In genomic region chr19:16076958-16077611, GRCh38 we compare ENCODE assay signal across 8 cellular contexts. TPM values are rescaled to one million over a fixed set of nuclear protein-coding genes. Genes with fewer than 3 reads are reported as not detected.
A peak's percentile ranks its signal among the peaks of the same experiment; 100 is the strongest.
DNase-seq lines count a peak whose midpoint lies in the region; ATAC-seq and TF ChIP-seq lines count a peak whose summit lies in the region.

No MANE protein-coding gene starts in this region.

- peaks cover 72% of the 10 kb centered on the region for H3K4me1 ChIP-seq in CD8-positive, alpha-beta memory T cell (ENCODE audit: insufficient read depth, low read length)

- peaks cover 14% of the 10 kb centered on the region for H3K36me3 ChIP-seq in CD8-positive, alpha-beta memory T cell (ENCODE audit: insufficient read depth, low read length)

- peaks cover 2 to 20% (median 5%) of the 10 kb centered on the region in 3 donors for H3K36me3 Mint-ChIP-seq in CD8-positive, alpha-beta memory T cell
- H3K36me3 Mint-ChIP-seq in IgD-negative memory B cell = peaks cover 2% of the 10 kb centered on the region
- peaks cover 48% of the 10 kb centered on the region for H3K36me3 Mint-ChIP-seq in activated CD8-positive, alpha-beta T cell treated with anti-CD3 and anti-CD28 coated beads, Interleukin-2, amount 10 ng/mL, durations not matched to agents 7 days and 5 days (ENCODE audit: low read depth)
- peaks cover 11% of the 10 kb centered on the region for H3K36me3 Mint-ChIP-seq in neural crest cell (ENCODE audit: low read depth)

- peak overlapping the region; percentile 69 for H3K4me3 ChIP-seq in CD8-positive, alpha-beta memory T cell (ENCODE audit: low read length)
- peak overlapping the region; percentile 98 for H3K4me3 ChIP-seq in fibroblast of pulmonary artery (replicated peaks; ENCODE audit: low read depth, low read length)

- H3K9me3 Mint-ChIP-seq in CD8-positive, alpha-beta memory T cell = no peaks in the 10 kb centered on the region
- H3K9me3 Mint-ChIP-seq in IgD-negative memory B cell (no peaks in the 10 kb centered on the region), neural crest cell (no peaks in the 10 kb centered on the region)
- no peaks in the 10 kb centered on the region for H3K9me3 Mint-ChIP-seq in activated CD8-positive, alpha-beta T cell treated with anti-CD3 and anti-CD28 coated beads, Interleukin-2, amount 10 ng/mL, durations not matched to agents 7 days and 5 days (ENCODE audit: insufficient read depth)

- H3K27me3 ChIP-seq in CD8-positive, alpha-beta memory T cell (ENCODE audit: insufficient read depth, low read length, poor library complexity, severe bottlenecking) = no peaks in the 10 kb centered on the region

- TF ChIP-seq CTCF in fibroblast of pulmonary artery (IDR thresholded peaks at IDR 0.05; ENCODE audit: low read length, missing control alignments) = no peak
- no peak for TF ChIP-seq CTCF in neural crest cell (conservative IDR thresholded peaks at IDR 0.05)

- H3K27me3 Mint-ChIP-seq in CD8-positive, alpha-beta memory T cell = no peaks in the 10 kb centered on the region
- H3K27me3 Mint-ChIP-seq in IgD-negative memory B cell = no peaks in the 10 kb centered on the region
- no peaks in the 10 kb centered on the region for H3K27me3 Mint-ChIP-seq in activated CD8-positive, alpha-beta T cell treated with anti-CD3 and anti-CD28 coated beads, Interleukin-2, amount 10 ng/mL, durations not matched to agents 7 days and 5 days (ENCODE audit: low read depth)
- peaks cover 9% of the 10 kb centered on the region for H3K27me3 Mint-ChIP-seq in neural crest cell (ENCODE audit: low read depth)

- DNase-seq in CD8-positive, alpha-beta memory T cell = no peak
- DNase-seq in activated CD8-positive, alpha-beta T cell treated with anti-CD3 and anti-CD28 coated beads, Interleukin-2, amount 10 ng/mL, durations not matched to agents 7 days and 5 days = no peak
- DNase-seq in fibroblast of pulmonary artery (ENCODE audit: low read depth) = no peak
- DNase-seq in neural crest cell (ENCODE audit: low read depth, low spot score) = no peak

- peak overlapping the region; percentile 93 to 98 (median 98) for H3K27ac Mint-ChIP-seq in CD8-positive, alpha-beta memory T cell
- H3K27ac Mint-ChIP-seq in IgD-negative memory B cell (peak overlapping the region; percentile 84 to 99 (median 98)), neural crest cell (ENCODE audit: unreplicated experiment) (peak overlapping the region; percentile 98)
- H3K27ac Mint-ChIP-seq in activated CD8-positive, alpha-beta T cell treated with anti-CD3 and anti-CD28 coated beads, Interleukin-2, amount 10 ng/mL, durations not matched to agents 7 days and 5 days = peak overlapping the region; percentile 96

- CTCF ChIA-PET in CD8-positive, alpha-beta memory T cell (lab: Charles Lee) = interaction anchor here (1.0 to 9.4 kb wide), 6 partner anchors 10 to 109 kb away, joined by 3 to 71 read pairs (median 6); partner anchors contain the start of genes FAM32A and HSH2D
- CTCF ChIA-PET in activated CD8-positive, alpha-beta T cell treated with anti-CD3 and anti-CD28 coated beads, Interleukin-2, amount 10 ng/mL, durations not matched to agents 7 days and 5 days (lab: Charles Lee) = interaction anchor here (1.3 to 9.1 kb wide), 3 partner anchors 9 to 34 kb away, joined by 3 to 92 read pairs (median 9); no protein-coding TSS in a partner anchor

- ATAC-seq in activated CD8-positive, alpha-beta T cell treated with anti-CD3 and anti-CD28 coated beads, Interleukin-2, amount 10 ng/mL, durations not matched to agents 7 days and 5 days = no peak
- ATAC-seq in GM18519 (IDR thresholded peaks at IDR 0.05; ENCODE audit: low FRiP score, unreplicated experiment) (no peak), GM21367 (IDR thresholded peaks at IDR 0.05; ENCODE audit: unreplicated experiment) (no peak), GM19324 (IDR thresholded peaks at IDR 0.05; ENCODE audit: low FRiP score, unreplicated experiment) (no peak)

- POLR2A ChIA-PET in CD8-positive, alpha-beta memory T cell (lab: Charles Lee) = interaction anchor here (0.8 to 1.2 kb wide), 2 partner anchors 9 to 240 kb away, joined by 3 to 5 read pairs; no protein-coding TSS in a partner anchor
- POLR2A ChIA-PET in activated CD8-positive, alpha-beta T cell treated with anti-CD3 and anti-CD28 coated beads, Interleukin-2, amount 10 ng/mL, durations not matched to agents 7 days and 5 days (lab: Charles Lee) = interaction anchor here (1.2 to 4.9 kb wide), 11 partner anchors 9 to 240 kb away, joined by 3 to 33 read pairs (median 5); partner anchors contain the start of genes FAM32A, HSH2D and RAB8A

- H3K9me3 ChIP-seq in CD8-positive, alpha-beta memory T cell (ENCODE audit: low read length) = no peaks in the 10 kb centered on the region

- peaks cover 59 to 83% (median 72%) of the 10 kb centered on the region in 3 donors for H3K4me1 Mint-ChIP-seq in CD8-positive, alpha-beta memory T cell
- peaks cover 30 to 49% (median 39%) of the 10 kb centered on the region in 3 donors for H3K4me1 Mint-ChIP-seq in IgD-negative memory B cell
- peaks cover 73% of the 10 kb centered on the region for H3K4me1 Mint-ChIP-seq in activated CD8-positive, alpha-beta T cell treated with anti-CD3 and anti-CD28 coated beads, Interleukin-2, amount 10 ng/mL, durations not matched to agents 7 days and 5 days (ENCODE audit: low read depth)
- H3K4me1 Mint-ChIP-seq in neural crest cell = peaks cover 52% of the 10 kb centered on the region

- H3K4me3 Mint-ChIP-seq in CD8-positive, alpha-beta memory T cell = peak overlapping the region; percentile 77 to 95 (median 82)
- H3K4me3 Mint-ChIP-seq in IgD-negative memory B cell = peak overlapping the region; percentile 87 to 96 (median 89)
- peak overlapping the region; percentile 82 for H3K4me3 Mint-ChIP-seq in activated CD8-positive, alpha-beta T cell treated with anti-CD3 and anti-CD28 coated beads, Interleukin-2, amount 10 ng/mL, durations not matched to agents 7 days and 5 days
- peak overlapping the region; percentile 88 for H3K4me3 Mint-ChIP-seq in neural crest cell

- H3K27ac ChIP-seq in CD8-positive, alpha-beta memory T cell (ENCODE audit: low read depth, low read length) = peak overlapping the region; percentile 83

RNA-seq across cellular contexts. Expression of gene TPM4, which starts 0.8 kb away (rescaled TPM):
- total RNA-seq in CD8-positive, alpha-beta memory T cell = 100 to 1,000 TPM; 259 to 270 TPM
- 127 TPM for polyA plus RNA-seq in CD8-positive, alpha-beta memory T cell
- polyA plus RNA-seq in IgD-negative memory B cell = 88.1 TPM
- 100 to 1,000 TPM; 424 to 436 TPM for total RNA-seq in activated CD8-positive, alpha-beta T cell treated with anti-CD3 and anti-CD28 coated beads, Interleukin-2, amount 10 ng/mL, durations not matched to agents 7 days and 5 days
- 357 and 373 TPM in 2 replicates for total RNA-seq in neural crest cell

RNA-seq across cellular contexts. Expression of gene RAB8A, which starts 34.6 kb away (rescaled TPM):
- 100 to 1,000 TPM; 268 to 298 TPM for total RNA-seq in CD8-positive, alpha-beta memory T cell
- polyA plus RNA-seq in CD8-positive, alpha-beta memory T cell = 86.3 TPM
- polyA plus RNA-seq in IgD-negative memory B cell = 132 TPM
- total RNA-seq in activated CD8-positive, alpha-beta T cell treated with anti-CD3 and anti-CD28 coated beads, Interleukin-2, amount 10 ng/mL, durations not matched to agents 7 days and 5 days = 100 to 1,000 TPM; 156 to 167 TPM
- 88.9 and 95.5 TPM in 2 replicates for total RNA-seq in neural crest cell
